8 cellular contexts compared by ENCODE assay signal in genomic region chr7:99928994-99929729, GRCh38. TPM values are rescaled to one million over a fixed set of nuclear protein-coding genes. Genes with fewer than 3 reads are reported as not detected.
DNase-seq lines count a peak whose midpoint lies in the region; TF ChIP-seq lines count a peak whose summit lies in the region.

A gene with protein sequence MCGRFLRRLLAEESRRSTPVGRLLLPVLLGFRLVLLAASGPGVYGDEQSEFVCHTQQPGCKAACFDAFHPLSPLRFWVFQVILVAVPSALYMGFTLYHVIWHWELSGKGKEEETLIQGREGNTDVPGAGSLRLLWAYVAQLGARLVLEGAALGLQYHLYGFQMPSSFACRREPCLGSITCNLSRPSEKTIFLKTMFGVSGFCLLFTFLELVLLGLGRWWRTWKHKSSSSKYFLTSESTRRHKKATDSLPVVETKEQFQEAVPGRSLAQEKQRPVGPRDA (minus strand): TSS chr7:99929620. CDS start chr7:99929620, 0 bp downstream.

- TF ChIP-seq CTCF in MM.1S (IDR thresholded peaks at IDR 0.05; ENCODE audit: low read length) (peak; percentile 42), astrocyte of the spinal cord (IDR thresholded peaks at IDR 0.05; ENCODE audit: low read depth, low read length) (peak; percentile 36), hepatocyte (IDR thresholded peaks at IDR 0.05; ENCODE audit: poor library complexity) (peak; percentile 46)

- H3K36me3 ChIP-seq in MM.1S (replicated peaks; ENCODE audit: insufficient read depth, low read length), result no peaks in the 10 kb centered on the region
- H3K36me3 ChIP-seq in SJSA1, result no peaks in the 10 kb centered on the region
- H3K36me3 ChIP-seq in hepatocyte (replicated peaks; ENCODE audit: insufficient read depth, low read depth), result no peaks in the 10 kb centered on the region

- in situ Hi-C loops in astrocyte of the spinal cord (cut with HindIII; ENCODE audit: low sequenced_read_pairs), result no loop called here

- no peak within 1 kb of the TSS for H3K9ac ChIP-seq in MM.1S (ENCODE audit: low read length)

- H3K9me2 ChIP-seq in MM.1S (replicated peaks; ENCODE audit: insufficient read depth, low read length) (no peaks in the 10 kb centered on the region), hepatocyte (replicated peaks; ENCODE audit: insufficient read depth) (no peaks in the 10 kb centered on the region)

- H3K4me2 ChIP-seq in MM.1S (ENCODE audit: low read depth, low read length) (peak within 1 kb of the TSS; percentile 62), hepatocyte (peak within 1 kb of the TSS; percentile 68)

- H3K4me3 ChIP-seq in MM.1S (ENCODE audit: low read length) (peak within 1 kb of the TSS; percentile 48), SJSA1 (no peak within 1 kb of the TSS), astrocyte of the spinal cord (ENCODE audit: low read depth, low read length) (peak within 1 kb of the TSS; percentile 2), hepatocyte (no peak within 1 kb of the TSS)

- H3K9me3 ChIP-seq in MM.1S (replicated peaks; ENCODE audit: insufficient read depth, low read length) (no peaks in the 10 kb centered on the region), SJSA1 (replicated peaks) (no peaks in the 10 kb centered on the region), hepatocyte (ENCODE audit: low read depth) (no peaks in the 10 kb centered on the region)

- H2AFZ ChIP-seq in MM.1S (ENCODE audit: low read length) (peak within 1 kb of the TSS; percentile 6), hepatocyte (no peak within 1 kb of the TSS)

- DNase-seq in EL, result peak; percentile 65
- DNase-seq in MM.1S, result peak; percentile 37
- DNase-seq in SJSA1 (ENCODE audit: low read depth in 1 of 2, low spot score in 2 of 2), result peak; percentile 22 to 46
- DNase-seq in astrocyte of the spinal cord (ENCODE audit: low read depth, low spot score), result peak; percentile 33
- DNase-seq in hepatocyte (ENCODE audit: low spot score), result peak; percentile 75
- peak; percentile 89 for DNase-seq in retina
- no peak for DNase-seq in KG1 (lab: John Stamatoyannopoulos, UW)
- no peak for DNase-seq in middle frontal gyrus (ENCODE audit: extremely low spot score, low spot score)

- H3K27me3 ChIP-seq in MM.1S (replicated peaks; ENCODE audit: insufficient read depth, low read length), result peaks cover 49% of the 10 kb centered on the region
- peaks cover 12% of the 10 kb centered on the region for H3K27me3 ChIP-seq in SJSA1 (replicated peaks)
- H3K27me3 ChIP-seq in hepatocyte, result peaks cover 27% of the 10 kb centered on the region

- H4K20me1 ChIP-seq in MM.1S (ENCODE audit: insufficient read depth, low read length), result no peaks in the 10 kb centered on the region
- no peaks in the 10 kb centered on the region for H4K20me1 ChIP-seq in hepatocyte (ENCODE audit: insufficient read depth, poor library complexity, severe bottlenecking)

- H3K27ac ChIP-seq in MM.1S (ENCODE audit: low read length) (no peak within 1 kb of the TSS), SJSA1 (no peak within 1 kb of the TSS), hepatocyte (no peak within 1 kb of the TSS)

- H3F3A ChIP-seq in MM.1S (ENCODE audit: insufficient read depth, low read length), result no peaks in the 10 kb centered on the region

- 24% methylated on average over 22 of the region's 22 CpGs for WGBS in hepatocyte (ENCODE audit: low lambda C conversion rate, missing lambda C conversion rate)

- H3K79me2 ChIP-seq in MM.1S (ENCODE audit: low read length) (no peaks in the 10 kb centered on the region), hepatocyte (no peaks in the 10 kb centered on the region)

- H3K4me1 ChIP-seq in MM.1S (ENCODE audit: low read length) (peaks cover 9% of the 10 kb centered on the region; the same call in 1 of the 2 replicates), SJSA1 (replicated peaks) (no peaks in the 10 kb centered on the region), hepatocyte (ENCODE audit: insufficient read depth) (peaks cover 5% of the 10 kb centered on the region)

RNA-seq across cellular contexts. Expression of the gene that starts here (rescaled TPM):
- not detected in 2 replicates for total RNA-seq in SJSA1 (2014; rRNA removed; shearing (Covaris generic))
- total RNA-seq in hepatocyte, result not detected in 2 replicates
- polyA plus RNA-seq in hepatocyte, result not detected in 2 replicates

Comparison
In these comparisons a context has a peak if more than half of its experiments do, and no peak if none do; other contexts are left out.
1. Peak in DNase-seq in SJSA1; RNA of the gene not detected or under 1 TPM.
2. Peak in DNase-seq and H3K4me2 ChIP-seq in hepatocyte; RNA of the gene not detected or under 1 TPM.
3. DNase-seq: peak in EL (single experiment), MM.1S (single experiment), astrocyte of the spinal cord (single experiment) and retina (single experiment); none in KG1 (single experiment) and middle frontal gyrus (single experiment).
4. H3K4me3 ChIP-seq: peak in MM.1S (single experiment) and astrocyte of the spinal cord (single experiment); none in SJSA1 (single experiment) and hepatocyte (single experiment).
5. Peak in every context shown above with its lines, with median percentiles within 50 percentile points of each other: CTCF ChIP-seq.